Comparison of ENCODE assay signal across 20 cellular contexts in genomic region chr2:46404181-46404759, GRCh38.
"Had no signal": no experiment of that assay in that cellular context is flagged by ENCODE, and none has a peak within 500 bp of the region (broad histone marks: within the 10 kb centered on the region; RNA-seq: fewer than 3 reads in every experiment).

No MANE protein-coding gene starts in this region.

- DNase-seq: IMR-90, Kasumi-1, MM.1S, NCI-H1092 treated with DMSO at 0.1 percent for 48 hours, NCI-H1436, NCI-H187, NCI-H2029, NCI-H2081 treated with DMSO at 0.1 percent for 48 hours, NCI-H2171, NCI-H226, NCI-H446, NCI-H510A, NCI-H524 treated with DMSO at 0.1 percent for 48 hours, NCI-H69, NCI-H774, RPMI8226, SHP77, SK-N-SH had no signal

- H3K9ac ChIP-seq: KMS-11, SK-N-SH had no signal

- H3K27ac ChIP-seq: KMS-11 had no signal

- FAIRE-seq: RCC 7860 had no signal

- H3K4me2 ChIP-seq: KMS-11, SK-N-SH had no signal
